15 cellular contexts compared by ENCODE assay signal in the genomic region with DNA sequence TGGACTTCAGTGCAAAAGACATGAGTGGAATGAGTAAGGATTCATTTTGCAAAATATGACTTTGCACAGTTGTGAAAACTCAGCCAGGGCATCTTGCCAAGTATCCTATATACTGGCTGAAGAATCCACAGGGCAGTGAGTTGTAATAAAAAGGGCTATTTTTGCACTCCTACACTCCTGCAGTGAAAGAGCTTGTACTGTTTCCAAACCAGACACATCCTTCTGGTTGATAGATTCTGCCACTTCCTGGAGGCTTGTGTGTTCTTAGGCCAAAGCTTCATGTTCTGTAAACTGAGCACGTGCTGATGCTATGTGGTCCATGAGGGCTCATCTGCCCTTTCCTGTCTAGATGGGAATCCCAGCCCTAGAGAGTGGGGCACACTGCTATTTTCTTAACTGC. TPM values are rescaled to one million over a fixed set of nuclear protein-coding genes. Genes with fewer than 3 reads are reported as not detected.
DNase-seq lines count a peak whose midpoint lies in the region; ATAC-seq and TF ChIP-seq lines count a peak whose summit lies in the region.
"Had no signal": no experiment of that assay in that cellular context is flagged by ENCODE, and none has a peak within 500 bp of the region (broad histone marks: within the 10 kb centered on the region; RNA-seq: fewer than 3 reads in every experiment).

No MANE protein-coding gene starts in this region.

- peaks cover 0 to 12% (median 0%) of the 10 kb centered on the region in 11 experiments; a peak in 5 of 22 replicates for H3K27me3 ChIP-seq in BLaER1 treated with 17β-estradiol and CSF1 and Interleukin-3, amounts not matched to agents 10 nM and 100 nM
- no peaks in the 10 kb centered on the region for H3K27me3 ChIP-seq in Karpas-422 (ENCODE audit: low read length)
- H3K27me3 ChIP-seq: heart right ventricle had no signal

- no peak for TF ChIP-seq CTCF in cardiac fibroblast (IDR thresholded peaks at IDR 0.05; ENCODE audit: low read depth, low read length)

- H4K20me1 ChIP-seq in BLaER1 treated with 17β-estradiol and CSF1 and Interleukin-3, amounts not matched to agents 10 nM and 100 nM = peaks cover 0 to 10% (median 0%) of the 10 kb centered on the region in 11 experiments; a peak in 1 of 22 replicates
- H4K20me1 ChIP-seq in Karpas-422 (ENCODE audit: insufficient read depth, low read depth, low read length) = no peaks in the 10 kb centered on the region

- H3K79me2 ChIP-seq in Karpas-422 (ENCODE audit: low read length) = no peaks in the 10 kb centered on the region

- peaks cover 7 to 64% (median 49%) of the 10 kb centered on the region in 10 experiments for H3K4me1 ChIP-seq in BLaER1 treated with 17β-estradiol and CSF1 and Interleukin-3, amounts not matched to agents 10 nM and 100 nM
- H3K4me1 ChIP-seq in Karpas-422 (ENCODE audit: low read length) = peaks cover 4% of the 10 kb centered on the region

- H3K9me3 ChIP-seq in BLaER1 treated with 17β-estradiol and CSF1 and Interleukin-3, amounts not matched to agents 10 nM and 100 nM (replicated peaks in 1 of 11) = no peaks in the 10 kb centered on the region
- H3K9me3 ChIP-seq in Karpas-422 (ENCODE audit: low read length) = no peaks in the 10 kb centered on the region
- H3K9me3 ChIP-seq: heart right ventricle, thoracic aorta had no signal

- ATAC-seq in HG03045 (IDR thresholded peaks at IDR 0.05; ENCODE audit: unreplicated experiment) (no peak), GM19328 (IDR thresholded peaks at IDR 0.05; ENCODE audit: unreplicated experiment) (no peak)
- ATAC-seq: heart right ventricle had no signal

- no peak overlapping the region for H3K9ac ChIP-seq in BLaER1 treated with 17β-estradiol and CSF1 and Interleukin-3, amounts not matched to agents 10 nM and 100 nM
- no peak overlapping the region for H3K9ac ChIP-seq in Karpas-422 (ENCODE audit: low read length)

- no peak overlapping the region for H3K4me3 ChIP-seq in BLaER1 treated with 17β-estradiol and CSF1 and Interleukin-3, amounts not matched to agents 10 nM and 100 nM
- no peak overlapping the region for H3K4me3 ChIP-seq in cardiac fibroblast (replicated peaks in 1 of 2; ENCODE audit: low read depth in 2 of 2, low read length in 2 of 2)
- no peak overlapping the region for H3K4me3 ChIP-seq in Karpas-422 (ENCODE audit: low read length)
- H3K4me3 ChIP-seq: heart right ventricle, thoracic aorta had no signal

- in situ Hi-C loops in KBM-7 (cut with MboI; ENCODE audit: low pct_unique_long_range_greater_than_20kb, low sequenced_read_pairs) = no loop called here

- H3K4me2 ChIP-seq in BLaER1 treated with 17β-estradiol and CSF1 and Interleukin-3, amounts not matched to agents 10 nM and 100 nM = peak overlapping the region in 9 of 11 experiments; percentile 4 to 74 (median 52); a peak in 17 of 22 replicates
- no peak overlapping the region for H3K4me2 ChIP-seq in Karpas-422 (ENCODE audit: low read depth, low read length, poor library complexity, severe bottlenecking)

- no peaks in the 10 kb centered on the region for H3K9me2 ChIP-seq in Karpas-422 (replicated peaks; ENCODE audit: insufficient read depth, low read length)

- H3K27ac ChIP-seq in BLaER1 treated with 17β-estradiol and CSF1 and Interleukin-3, amounts not matched to agents 10 nM and 100 nM = peak overlapping the region in 5 of 11 experiments; percentile 14 to 48 (median 41); a peak in 7 of 22 replicates
- H3K27ac ChIP-seq in Karpas-422 (ENCODE audit: low read length) = no peak overlapping the region
- H3K27ac ChIP-seq: heart right ventricle, thoracic aorta had no signal

- H2AFZ ChIP-seq in Karpas-422 (ENCODE audit: low read length) = no peak overlapping the region

- DNase-seq in KBM-7 = peak; percentile 16
- DNase-seq in cardiac fibroblast (ENCODE audit: low read depth in 2 of 2) = peak; percentile 33 to 58
- peak; percentile 15 for DNase-seq in iris pigment epithelial cell (ENCODE audit: low read depth)
- DNase-seq in middle frontal gyrus (ENCODE audit: extremely low spot score, low spot score) = no peak
- DNase-seq in Karpas-422 = no peak
- DNase-seq: activated CD4-positive, alpha-beta T cell treated with anti-CD3 and anti-CD28 coated beads, Interleukin-2, amount 50 U/mL, for 48 hours; DMS79; heart right ventricle; NCI-H187 treated with DMSO at 0.1 percent for 48 hours; Right ventricle myocardium superior; T-helper 9 cell had no signal

- no peaks in the 10 kb centered on the region for H3K36me3 ChIP-seq in BLaER1 treated with 17β-estradiol and CSF1 and Interleukin-3, amounts not matched to agents 10 nM and 100 nM
- H3K36me3 ChIP-seq in Karpas-422 (ENCODE audit: insufficient read depth, low read length) = no peaks in the 10 kb centered on the region
- H3K36me3 ChIP-seq: thoracic aorta had no signal

RNA-seq across cellular contexts. Expression of a gene that starts 34.9 kb away (rescaled TPM):
- total RNA-seq in Karpas-422 (2014; rRNA removed; shearing (Covaris generic); ENCODE audit: low replicate concordance) = not detected in 2 replicates

Comparison
In these comparisons a context has a peak if more than half of its experiments do, and no peak if none do; other contexts are left out.
1. DNase-seq: peak in KBM-7 (single experiment), cardiac fibroblast (2 of 2) and iris pigment epithelial cell (single experiment); none in middle frontal gyrus (single experiment) and Karpas-422 (single experiment).